In the genomic region with DNA sequence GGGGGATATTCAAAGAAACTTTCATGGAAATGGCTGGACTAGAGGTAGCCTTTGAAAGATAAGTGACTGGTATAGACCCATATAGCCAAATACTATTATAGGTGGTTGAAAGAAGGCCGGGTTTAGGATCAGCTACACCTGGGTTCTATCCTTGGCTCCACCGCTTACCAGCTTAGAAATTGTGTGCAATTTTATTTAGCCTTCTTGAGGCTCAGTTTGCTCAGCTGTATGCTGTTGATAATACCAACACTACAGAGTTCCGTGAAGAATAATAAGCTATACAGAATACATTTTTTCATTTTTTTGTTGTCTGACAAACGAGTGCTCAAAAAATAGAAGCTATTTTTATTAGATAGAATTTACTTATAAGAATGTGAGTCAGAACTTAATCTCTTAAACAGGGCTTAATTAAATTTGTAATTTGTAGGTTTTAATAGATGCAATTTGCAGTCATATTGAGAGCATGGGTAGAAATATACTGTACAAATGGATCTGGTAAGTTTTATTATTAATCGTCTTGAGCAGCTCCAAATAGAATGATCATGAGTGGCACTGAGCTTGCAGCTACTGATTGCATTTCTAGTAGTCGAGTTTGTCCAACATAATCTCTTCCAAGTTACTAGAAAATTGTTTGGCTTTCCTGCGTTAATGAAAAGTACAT, we compare ENCODE assay signal across 3 cellular contexts.
TF ChIP-seq lines count a peak whose summit lies in the region.

No MANE protein-coding gene starts in this region.

TF ChIP-seq in SK-N-SH treated with all-trans-retinoic acid at 6 μM for 48 hours, 23 proteins besides CTCF, POLR2A, EP300 and RAD21 (continued from another document):
- TF ChIP-seq, protein P1, sequence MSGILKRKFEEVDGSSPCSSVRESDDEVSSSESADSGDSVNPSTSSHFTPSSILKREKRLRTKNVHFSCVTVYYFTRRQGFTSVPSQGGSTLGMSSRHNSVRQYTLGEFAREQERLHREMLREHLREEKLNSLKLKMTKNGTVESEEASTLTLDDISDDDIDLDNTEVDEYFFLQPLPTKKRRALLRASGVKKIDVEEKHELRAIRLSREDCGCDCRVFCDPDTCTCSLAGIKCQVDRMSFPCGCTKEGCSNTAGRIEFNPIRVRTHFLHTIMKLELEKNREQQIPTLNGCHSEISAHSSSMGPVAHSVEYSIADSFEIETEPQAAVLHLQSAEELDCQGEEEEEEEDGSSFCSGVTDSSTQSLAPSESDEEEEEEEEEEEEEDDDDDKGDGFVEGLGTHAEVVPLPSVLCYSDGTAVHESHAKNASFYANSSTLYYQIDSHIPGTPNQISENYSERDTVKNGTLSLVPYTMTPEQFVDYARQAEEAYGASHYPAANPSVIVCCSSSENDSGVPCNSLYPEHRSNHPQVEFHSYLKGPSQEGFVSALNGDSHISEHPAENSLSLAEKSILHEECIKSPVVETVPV (CRISPR knock-in tag; IDR thresholded peaks at IDR 0.05): no peak
- TF ChIP-seq ZFP30 (CRISPR knock-in tag; IDR thresholded peaks at IDR 0.05): no peak
TF ChIP-seq in SK-N-SH treated with all-trans-retinoic acid at 6 μM for 48 hours: peak in this region for 2.

TF ChIP-seq in SK-N-SH, 30 proteins besides CTCF, POLR2A, EP300 and RAD21 (continued from another document):
- TF ChIP-seq, protein P2, sequence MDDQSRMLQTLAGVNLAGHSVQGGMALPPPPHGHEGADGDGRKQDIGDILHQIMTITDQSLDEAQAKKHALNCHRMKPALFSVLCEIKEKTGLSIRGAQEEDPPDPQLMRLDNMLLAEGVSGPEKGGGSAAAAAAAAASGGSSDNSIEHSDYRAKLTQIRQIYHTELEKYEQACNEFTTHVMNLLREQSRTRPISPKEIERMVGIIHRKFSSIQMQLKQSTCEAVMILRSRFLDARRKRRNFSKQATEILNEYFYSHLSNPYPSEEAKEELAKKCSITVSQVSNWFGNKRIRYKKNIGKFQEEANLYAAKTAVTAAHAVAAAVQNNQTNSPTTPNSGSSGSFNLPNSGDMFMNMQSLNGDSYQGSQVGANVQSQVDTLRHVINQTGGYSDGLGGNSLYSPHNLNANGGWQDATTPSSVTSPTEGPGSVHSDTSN (IDR thresholded peaks at IDR 0.05): no peak
- TF ChIP-seq RCOR1 (IDR thresholded peaks at IDR 0.05; ENCODE audit: low read length): no peak
- no peak for TF ChIP-seq NRF1 (IDR thresholded peaks at IDR 0.05; ENCODE audit: low read depth, low read length)
- TF ChIP-seq TCF12 (IDR thresholded peaks at IDR 0.05): no peak
- TF ChIP-seq SIN3A (IDR thresholded peaks at IDR 0.05; ENCODE audit: borderline replicate concordance, low read depth, low read length): no peak
- TF ChIP-seq, protein P3, sequence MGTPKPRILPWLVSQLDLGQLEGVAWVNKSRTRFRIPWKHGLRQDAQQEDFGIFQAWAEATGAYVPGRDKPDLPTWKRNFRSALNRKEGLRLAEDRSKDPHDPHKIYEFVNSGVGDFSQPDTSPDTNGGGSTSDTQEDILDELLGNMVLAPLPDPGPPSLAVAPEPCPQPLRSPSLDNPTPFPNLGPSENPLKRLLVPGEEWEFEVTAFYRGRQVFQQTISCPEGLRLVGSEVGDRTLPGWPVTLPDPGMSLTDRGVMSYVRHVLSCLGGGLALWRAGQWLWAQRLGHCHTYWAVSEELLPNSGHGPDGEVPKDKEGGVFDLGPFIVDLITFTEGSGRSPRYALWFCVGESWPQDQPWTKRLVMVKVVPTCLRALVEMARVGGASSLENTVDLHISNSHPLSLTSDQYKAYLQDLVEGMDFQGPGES (IDR thresholded peaks at IDR 0.05; ENCODE audit: low read depth, low read length): no peak
- no peak for TF ChIP-seq GATA2 (CRISPR knock-in tag; IDR thresholded peaks at IDR 0.05)
- TF ChIP-seq SMC3 (IDR thresholded peaks at IDR 0.05; ENCODE audit: low read depth, low read length): no peak
- no peak for TF ChIP-seq FOXJ3 (CRISPR knock-in tag; IDR thresholded peaks at IDR 0.05)

TF ChIP-seq in GM12878, 131 proteins besides CTCF, POLR2A, EP300 and RAD21:
- TF ChIP-seq, protein P4, sequence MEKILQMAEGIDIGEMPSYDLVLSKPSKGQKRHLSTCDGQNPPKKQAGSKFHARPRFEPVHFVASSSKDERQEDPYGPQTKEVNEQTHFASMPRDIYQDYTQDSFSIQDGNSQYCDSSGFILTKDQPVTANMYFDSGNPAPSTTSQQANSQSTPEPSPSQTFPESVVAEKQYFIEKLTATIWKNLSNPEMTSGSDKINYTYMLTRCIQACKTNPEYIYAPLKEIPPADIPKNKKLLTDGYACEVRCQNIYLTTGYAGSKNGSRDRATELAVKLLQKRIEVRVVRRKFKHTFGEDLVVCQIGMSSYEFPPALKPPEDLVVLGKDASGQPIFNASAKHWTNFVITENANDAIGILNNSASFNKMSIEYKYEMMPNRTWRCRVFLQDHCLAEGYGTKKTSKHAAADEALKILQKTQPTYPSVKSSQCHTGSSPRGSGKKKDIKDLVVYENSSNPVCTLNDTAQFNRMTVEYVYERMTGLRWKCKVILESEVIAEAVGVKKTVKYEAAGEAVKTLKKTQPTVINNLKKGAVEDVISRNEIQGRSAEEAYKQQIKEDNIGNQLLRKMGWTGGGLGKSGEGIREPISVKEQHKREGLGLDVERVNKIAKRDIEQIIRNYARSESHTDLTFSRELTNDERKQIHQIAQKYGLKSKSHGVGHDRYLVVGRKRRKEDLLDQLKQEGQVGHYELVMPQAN (conservative IDR thresholded peaks at IDR 0.05): no peak
- TF ChIP-seq NR2C2 (IDR thresholded peaks at IDR 0.05; ENCODE audit: borderline replicate concordance, control insufficient read depth, insufficient read length, low read depth) (no peak), BHLHE40 (IDR thresholded peaks at IDR 0.05; ENCODE audit: borderline replicate concordance in 1 of 2, low read depth in 2 of 2, low read length in 1 of 2) (no peak), SIX5 (IDR thresholded peaks at IDR 0.05; ENCODE audit: low read depth, low read length, severe bottlenecking) (no peak), STAT3 (IDR thresholded peaks at IDR 0.05; ENCODE audit: low read depth, low read length) (no peak), STAT1 (conservative IDR thresholded peaks at IDR 0.05) (no peak), MTA2 (IDR thresholded peaks at IDR 0.05; ENCODE audit: low read depth) (no peak), YY1 (IDR thresholded peaks at IDR 0.05; ENCODE audit: low read depth, low read length) (no peak), NR2F1 (conservative IDR thresholded peaks at IDR 0.05) (no peak), CHD1 (IDR thresholded peaks at IDR 0.05; ENCODE audit: low read depth, low read length) (no peak), EGR1 (IDR thresholded peaks at IDR 0.05; ENCODE audit: borderline replicate concordance in 1 of 2, low read depth in 2 of 2, low read length in 2 of 2) (no peak)
- TF ChIP-seq, protein P5, sequence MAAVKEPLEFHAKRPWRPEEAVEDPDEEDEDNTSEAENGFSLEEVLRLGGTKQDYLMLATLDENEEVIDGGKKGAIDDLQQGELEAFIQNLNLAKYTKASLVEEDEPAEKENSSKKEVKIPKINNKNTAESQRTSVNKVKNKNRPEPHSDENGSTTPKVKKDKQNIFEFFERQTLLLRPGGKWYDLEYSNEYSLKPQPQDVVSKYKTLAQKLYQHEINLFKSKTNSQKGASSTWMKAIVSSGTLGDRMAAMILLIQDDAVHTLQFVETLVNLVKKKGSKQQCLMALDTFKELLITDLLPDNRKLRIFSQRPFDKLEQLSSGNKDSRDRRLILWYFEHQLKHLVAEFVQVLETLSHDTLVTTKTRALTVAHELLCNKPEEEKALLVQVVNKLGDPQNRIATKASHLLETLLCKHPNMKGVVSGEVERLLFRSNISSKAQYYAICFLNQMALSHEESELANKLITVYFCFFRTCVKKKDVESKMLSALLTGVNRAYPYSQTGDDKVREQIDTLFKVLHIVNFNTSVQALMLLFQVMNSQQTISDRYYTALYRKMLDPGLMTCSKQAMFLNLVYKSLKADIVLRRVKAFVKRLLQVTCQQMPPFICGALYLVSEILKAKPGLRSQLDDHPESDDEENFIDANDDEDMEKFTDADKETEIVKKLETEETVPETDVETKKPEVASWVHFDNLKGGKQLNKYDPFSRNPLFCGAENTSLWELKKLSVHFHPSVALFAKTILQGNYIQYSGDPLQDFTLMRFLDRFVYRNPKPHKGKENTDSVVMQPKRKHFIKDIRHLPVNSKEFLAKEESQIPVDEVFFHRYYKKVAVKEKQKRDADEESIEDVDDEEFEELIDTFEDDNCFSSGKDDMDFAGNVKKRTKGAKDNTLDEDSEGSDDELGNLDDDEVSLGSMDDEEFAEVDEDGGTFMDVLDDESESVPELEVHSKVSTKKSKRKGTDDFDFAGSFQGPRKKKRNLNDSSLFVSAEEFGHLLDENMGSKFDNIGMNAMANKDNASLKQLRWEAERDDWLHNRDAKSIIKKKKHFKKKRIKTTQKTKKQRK (IDR thresholded peaks at IDR 0.05; ENCODE audit: low read depth, low read length): no peak
- TF ChIP-seq, protein P6, sequence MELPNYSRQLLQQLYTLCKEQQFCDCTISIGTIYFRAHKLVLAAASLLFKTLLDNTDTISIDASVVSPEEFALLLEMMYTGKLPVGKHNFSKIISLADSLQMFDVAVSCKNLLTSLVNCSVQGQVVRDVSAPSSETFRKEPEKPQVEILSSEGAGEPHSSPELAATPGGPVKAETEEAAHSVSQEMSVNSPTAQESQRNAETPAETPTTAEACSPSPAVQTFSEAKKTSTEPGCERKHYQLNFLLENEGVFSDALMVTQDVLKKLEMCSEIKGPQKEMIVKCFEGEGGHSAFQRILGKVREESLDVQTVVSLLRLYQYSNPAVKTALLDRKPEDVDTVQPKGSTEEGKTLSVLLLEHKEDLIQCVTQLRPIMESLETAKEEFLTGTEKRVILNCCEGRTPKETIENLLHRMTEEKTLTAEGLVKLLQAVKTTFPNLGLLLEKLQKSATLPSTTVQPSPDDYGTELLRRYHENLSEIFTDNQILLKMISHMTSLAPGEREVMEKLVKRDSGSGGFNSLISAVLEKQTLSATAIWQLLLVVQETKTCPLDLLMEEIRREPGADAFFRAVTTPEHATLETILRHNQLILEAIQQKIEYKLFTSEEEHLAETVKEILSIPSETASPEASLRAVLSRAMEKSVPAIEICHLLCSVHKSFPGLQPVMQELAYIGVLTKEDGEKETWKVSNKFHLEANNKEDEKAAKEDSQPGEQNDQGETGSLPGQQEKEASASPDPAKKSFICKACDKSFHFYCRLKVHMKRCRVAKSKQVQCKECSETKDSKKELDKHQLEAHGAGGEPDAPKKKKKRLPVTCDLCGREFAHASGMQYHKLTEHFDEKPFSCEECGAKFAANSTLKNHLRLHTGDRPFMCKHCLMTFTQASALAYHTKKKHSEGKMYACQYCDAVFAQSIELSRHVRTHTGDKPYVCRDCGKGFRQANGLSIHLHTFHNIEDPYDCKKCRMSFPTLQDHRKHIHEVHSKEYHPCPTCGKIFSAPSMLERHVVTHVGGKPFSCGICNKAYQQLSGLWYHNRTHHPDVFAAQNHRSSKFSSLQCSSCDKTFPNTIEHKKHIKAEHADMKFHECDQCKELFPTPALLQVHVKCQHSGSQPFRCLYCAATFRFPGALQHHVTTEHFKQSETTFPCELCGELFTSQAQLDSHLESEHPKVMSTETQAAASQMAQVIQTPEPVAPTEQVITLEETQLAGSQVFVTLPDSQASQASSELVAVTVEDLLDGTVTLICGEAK (IDR thresholded peaks at IDR 0.05; ENCODE audit: borderline replicate concordance): no peak
- TF ChIP-seq, protein P7, sequence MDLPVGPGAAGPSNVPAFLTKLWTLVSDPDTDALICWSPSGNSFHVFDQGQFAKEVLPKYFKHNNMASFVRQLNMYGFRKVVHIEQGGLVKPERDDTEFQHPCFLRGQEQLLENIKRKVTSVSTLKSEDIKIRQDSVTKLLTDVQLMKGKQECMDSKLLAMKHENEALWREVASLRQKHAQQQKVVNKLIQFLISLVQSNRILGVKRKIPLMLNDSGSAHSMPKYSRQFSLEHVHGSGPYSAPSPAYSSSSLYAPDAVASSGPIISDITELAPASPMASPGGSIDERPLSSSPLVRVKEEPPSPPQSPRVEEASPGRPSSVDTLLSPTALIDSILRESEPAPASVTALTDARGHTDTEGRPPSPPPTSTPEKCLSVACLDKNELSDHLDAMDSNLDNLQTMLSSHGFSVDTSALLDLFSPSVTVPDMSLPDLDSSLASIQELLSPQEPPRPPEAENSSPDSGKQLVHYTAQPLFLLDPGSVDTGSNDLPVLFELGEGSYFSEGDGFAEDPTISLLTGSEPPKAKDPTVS (IDR thresholded peaks at IDR 0.05; ENCODE audit: low read depth, low read length): no peak
- TF ChIP-seq, protein P8, sequence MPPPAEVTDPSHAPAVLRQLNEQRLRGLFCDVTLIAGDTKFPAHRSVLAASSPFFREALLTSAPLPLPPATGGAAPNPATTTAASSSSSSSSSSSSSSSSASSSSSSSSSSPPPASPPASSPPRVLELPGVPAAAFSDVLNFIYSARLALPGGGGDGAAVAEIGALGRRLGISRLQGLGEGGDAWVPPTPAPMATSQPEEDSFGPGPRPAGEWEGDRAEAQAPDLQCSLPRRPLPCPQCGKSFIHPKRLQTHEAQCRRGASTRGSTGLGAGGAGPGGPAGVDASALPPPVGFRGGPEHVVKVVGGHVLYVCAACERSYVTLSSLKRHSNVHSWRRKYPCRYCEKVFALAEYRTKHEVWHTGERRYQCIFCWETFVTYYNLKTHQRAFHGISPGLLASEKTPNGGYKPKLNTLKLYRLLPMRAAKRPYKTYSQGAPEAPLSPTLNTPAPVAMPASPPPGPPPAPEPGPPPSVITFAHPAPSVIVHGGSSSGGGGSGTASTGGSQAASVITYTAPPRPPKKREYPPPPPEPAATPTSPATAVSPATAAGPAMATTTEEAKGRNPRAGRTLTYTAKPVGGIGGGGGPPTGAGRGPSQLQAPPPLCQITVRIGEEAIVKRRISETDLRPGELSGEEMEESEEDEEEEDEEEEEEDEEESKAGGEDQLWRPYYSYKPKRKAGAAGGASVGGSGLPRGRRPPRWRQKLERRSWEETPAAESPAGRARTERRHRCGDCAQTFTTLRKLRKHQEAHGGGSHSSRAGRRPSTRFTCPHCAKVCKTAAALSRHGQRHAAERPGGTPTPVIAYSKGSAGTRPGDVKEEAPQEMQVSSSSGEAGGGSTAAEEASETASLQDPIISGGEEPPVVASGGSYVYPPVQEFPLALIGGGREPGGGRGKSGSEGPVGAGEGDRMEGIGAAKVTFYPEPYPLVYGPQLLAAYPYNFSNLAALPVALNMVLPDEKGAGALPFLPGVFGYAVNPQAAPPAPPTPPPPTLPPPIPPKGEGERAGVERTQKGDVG (CRISPR knock-in tag; IDR thresholded peaks at IDR 0.05): no peak
- TF ChIP-seq, protein P9, sequence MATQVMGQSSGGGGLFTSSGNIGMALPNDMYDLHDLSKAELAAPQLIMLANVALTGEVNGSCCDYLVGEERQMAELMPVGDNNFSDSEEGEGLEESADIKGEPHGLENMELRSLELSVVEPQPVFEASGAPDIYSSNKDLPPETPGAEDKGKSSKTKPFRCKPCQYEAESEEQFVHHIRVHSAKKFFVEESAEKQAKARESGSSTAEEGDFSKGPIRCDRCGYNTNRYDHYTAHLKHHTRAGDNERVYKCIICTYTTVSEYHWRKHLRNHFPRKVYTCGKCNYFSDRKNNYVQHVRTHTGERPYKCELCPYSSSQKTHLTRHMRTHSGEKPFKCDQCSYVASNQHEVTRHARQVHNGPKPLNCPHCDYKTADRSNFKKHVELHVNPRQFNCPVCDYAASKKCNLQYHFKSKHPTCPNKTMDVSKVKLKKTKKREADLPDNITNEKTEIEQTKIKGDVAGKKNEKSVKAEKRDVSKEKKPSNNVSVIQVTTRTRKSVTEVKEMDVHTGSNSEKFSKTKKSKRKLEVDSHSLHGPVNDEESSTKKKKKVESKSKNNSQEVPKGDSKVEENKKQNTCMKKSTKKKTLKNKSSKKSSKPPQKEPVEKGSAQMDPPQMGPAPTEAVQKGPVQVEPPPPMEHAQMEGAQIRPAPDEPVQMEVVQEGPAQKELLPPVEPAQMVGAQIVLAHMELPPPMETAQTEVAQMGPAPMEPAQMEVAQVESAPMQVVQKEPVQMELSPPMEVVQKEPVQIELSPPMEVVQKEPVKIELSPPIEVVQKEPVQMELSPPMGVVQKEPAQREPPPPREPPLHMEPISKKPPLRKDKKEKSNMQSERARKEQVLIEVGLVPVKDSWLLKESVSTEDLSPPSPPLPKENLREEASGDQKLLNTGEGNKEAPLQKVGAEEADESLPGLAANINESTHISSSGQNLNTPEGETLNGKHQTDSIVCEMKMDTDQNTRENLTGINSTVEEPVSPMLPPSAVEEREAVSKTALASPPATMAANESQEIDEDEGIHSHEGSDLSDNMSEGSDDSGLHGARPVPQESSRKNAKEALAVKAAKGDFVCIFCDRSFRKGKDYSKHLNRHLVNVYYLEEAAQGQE (IDR thresholded peaks at IDR 0.05; ENCODE audit: low read depth, low read length): no peak
